3 cellular contexts compared by ENCODE assay signal in the genomic region with DNA sequence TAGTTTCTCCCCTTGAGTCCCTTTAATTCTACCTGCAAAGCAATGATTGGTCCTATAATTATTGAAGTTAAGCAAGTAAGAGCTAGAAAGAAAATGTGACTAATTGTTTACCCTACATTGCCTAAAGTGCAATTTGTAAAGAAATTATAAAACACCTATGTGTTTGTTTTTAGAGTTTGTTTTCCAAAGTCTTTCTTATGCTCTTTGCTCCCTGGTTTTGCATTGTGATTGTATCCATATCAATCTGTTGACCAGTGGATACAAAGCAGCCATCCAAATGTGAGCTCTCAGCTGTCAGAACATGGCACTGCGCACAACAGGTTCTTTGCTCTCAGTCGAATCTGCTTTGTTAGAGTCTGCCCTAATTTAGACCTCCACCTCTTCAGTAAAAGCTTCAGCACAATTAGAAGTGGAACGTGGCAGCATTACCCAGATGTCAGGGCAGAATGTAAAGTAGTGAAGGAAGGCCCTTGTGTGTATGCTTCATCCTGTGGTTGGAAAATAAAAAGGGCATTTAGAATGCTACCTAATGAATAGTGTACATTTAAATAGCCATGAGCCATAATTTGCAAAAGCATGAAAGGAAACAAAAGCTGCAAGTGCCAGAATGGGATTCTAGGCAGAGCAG.
TF ChIP-seq lines count a peak whose summit lies in the region.

No MANE protein-coding gene starts in this region.

TF ChIP-seq in liver, 16 proteins besides CTCF, POLR2A, EP300 and RAD21 (continued from another document):
- TF ChIP-seq, protein P1, sequence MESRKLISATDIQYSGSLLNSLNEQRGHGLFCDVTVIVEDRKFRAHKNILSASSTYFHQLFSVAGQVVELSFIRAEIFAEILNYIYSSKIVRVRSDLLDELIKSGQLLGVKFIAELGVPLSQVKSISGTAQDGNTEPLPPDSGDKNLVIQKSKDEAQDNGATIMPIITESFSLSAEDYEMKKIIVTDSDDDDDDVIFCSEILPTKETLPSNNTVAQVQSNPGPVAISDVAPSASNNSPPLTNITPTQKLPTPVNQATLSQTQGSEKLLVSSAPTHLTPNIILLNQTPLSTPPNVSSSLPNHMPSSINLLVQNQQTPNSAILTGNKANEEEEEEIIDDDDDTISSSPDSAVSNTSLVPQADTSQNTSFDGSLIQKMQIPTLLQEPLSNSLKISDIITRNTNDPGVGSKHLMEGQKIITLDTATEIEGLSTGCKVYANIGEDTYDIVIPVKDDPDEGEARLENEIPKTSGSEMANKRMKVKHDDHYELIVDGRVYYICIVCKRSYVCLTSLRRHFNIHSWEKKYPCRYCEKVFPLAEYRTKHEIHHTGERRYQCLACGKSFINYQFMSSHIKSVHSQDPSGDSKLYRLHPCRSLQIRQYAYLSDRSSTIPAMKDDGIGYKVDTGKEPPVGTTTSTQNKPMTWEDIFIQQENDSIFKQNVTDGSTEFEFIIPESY (IDR thresholded peaks at IDR 0.05): no peak
- TF ChIP-seq YY1 (IDR thresholded peaks at IDR 0.05): peak; percentile 11

TF ChIP-seq in HepG2, 621 proteins besides CTCF, POLR2A, EP300 and RAD21 (continued from another document):
- TF ChIP-seq, protein P2, sequence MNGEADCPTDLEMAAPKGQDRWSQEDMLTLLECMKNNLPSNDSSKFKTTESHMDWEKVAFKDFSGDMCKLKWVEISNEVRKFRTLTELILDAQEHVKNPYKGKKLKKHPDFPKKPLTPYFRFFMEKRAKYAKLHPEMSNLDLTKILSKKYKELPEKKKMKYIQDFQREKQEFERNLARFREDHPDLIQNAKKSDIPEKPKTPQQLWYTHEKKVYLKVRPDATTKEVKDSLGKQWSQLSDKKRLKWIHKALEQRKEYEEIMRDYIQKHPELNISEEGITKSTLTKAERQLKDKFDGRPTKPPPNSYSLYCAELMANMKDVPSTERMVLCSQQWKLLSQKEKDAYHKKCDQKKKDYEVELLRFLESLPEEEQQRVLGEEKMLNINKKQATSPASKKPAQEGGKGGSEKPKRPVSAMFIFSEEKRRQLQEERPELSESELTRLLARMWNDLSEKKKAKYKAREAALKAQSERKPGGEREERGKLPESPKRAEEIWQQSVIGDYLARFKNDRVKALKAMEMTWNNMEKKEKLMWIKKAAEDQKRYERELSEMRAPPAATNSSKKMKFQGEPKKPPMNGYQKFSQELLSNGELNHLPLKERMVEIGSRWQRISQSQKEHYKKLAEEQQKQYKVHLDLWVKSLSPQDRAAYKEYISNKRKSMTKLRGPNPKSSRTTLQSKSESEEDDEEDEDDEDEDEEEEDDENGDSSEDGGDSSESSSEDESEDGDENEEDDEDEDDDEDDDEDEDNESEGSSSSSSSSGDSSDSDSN (CRISPR knock-in tag; IDR thresholded peaks at IDR 0.05): no peak
- TF ChIP-seq ZKSCAN8 (CRISPR knock-in tag; IDR thresholded peaks at IDR 0.05; ENCODE audit: borderline replicate concordance) (no peak), U2AF2 (IDR thresholded peaks at IDR 0.05; ENCODE audit: low read depth, low read length) (no peak), ZNF713 (CRISPR knock-in tag; IDR thresholded peaks at IDR 0.05) (no peak)

TF ChIP-seq in WTC11, 78 proteins besides CTCF, POLR2A, EP300 and RAD21 (continued from another document):
- TF ChIP-seq, protein P3, sequence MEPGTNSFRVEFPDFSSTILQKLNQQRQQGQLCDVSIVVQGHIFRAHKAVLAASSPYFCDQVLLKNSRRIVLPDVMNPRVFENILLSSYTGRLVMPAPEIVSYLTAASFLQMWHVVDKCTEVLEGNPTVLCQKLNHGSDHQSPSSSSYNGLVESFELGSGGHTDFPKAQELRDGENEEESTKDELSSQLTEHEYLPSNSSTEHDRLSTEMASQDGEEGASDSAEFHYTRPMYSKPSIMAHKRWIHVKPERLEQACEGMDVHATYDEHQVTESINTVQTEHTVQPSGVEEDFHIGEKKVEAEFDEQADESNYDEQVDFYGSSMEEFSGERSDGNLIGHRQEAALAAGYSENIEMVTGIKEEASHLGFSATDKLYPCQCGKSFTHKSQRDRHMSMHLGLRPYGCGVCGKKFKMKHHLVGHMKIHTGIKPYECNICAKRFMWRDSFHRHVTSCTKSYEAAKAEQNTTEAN (CRISPR knock-in tag; IDR thresholded peaks at IDR 0.05): no peak
- TF ChIP-seq ZNF121 (CRISPR knock-in tag; IDR thresholded peaks at IDR 0.05) (no peak), EMX1 (CRISPR knock-in tag; IDR thresholded peaks at IDR 0.05) (no peak), JAZF1 (CRISPR knock-in tag; IDR thresholded peaks at IDR 0.05) (no peak)
- TF ChIP-seq, protein P4, sequence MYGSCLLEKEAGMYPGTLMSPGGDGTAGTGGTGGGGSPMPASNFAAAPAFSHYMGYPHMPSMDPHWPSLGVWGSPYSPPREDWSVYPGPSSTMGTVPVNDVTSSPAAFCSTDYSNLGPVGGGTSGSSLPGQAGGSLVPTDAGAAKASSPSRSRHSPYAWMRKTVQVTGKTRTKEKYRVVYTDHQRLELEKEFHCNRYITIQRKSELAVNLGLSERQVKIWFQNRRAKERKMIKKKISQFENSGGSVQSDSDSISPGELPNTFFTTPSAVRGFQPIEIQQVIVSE (CRISPR knock-in tag; IDR thresholded peaks at IDR 0.05; ENCODE audit: borderline replicate concordance): no peak
TF ChIP-seq in WTC11: peak in this region for 0.
